In genomic region chr1:28369518-28370219, GRCh38 we compare ENCODE assay signal across 8 cellular contexts. TPM values are rescaled to one million over a fixed set of nuclear protein-coding genes. Genes with fewer than 3 reads are reported as not detected.
A peak's percentile ranks its signal among the peaks of the same experiment; 100 is the strongest.
DNase-seq lines count a peak whose midpoint lies in the region; ATAC-seq and TF ChIP-seq lines count a peak whose summit lies in the region.

PHACTR4 (plus strand) TSS chr1:28369740; CDS start chr1:28407448, 37,708 bp downstream.

- H4K20me1 ChIP-seq in hepatocyte (ENCODE audit: insufficient read depth, poor library complexity, severe bottlenecking), result no peaks in the 10 kb centered on the region

- TF ChIP-seq POLR2A in GM18505 (IDR thresholded peaks at IDR 0.05; ENCODE audit: borderline replicate concordance, extremely low read depth, insufficient read depth, insufficient read length), result peak; percentile 87

- H3K9me2 ChIP-seq in hepatocyte (replicated peaks; ENCODE audit: insufficient read depth), result no peaks in the 10 kb centered on the region

- peaks cover 43% of the 10 kb centered on the region for H3K79me2 ChIP-seq in hepatocyte

- peak within 1 kb of the TSS; percentile 94 for H2AFZ ChIP-seq in hepatocyte

- H3K4me1 ChIP-seq in hepatocyte (ENCODE audit: insufficient read depth) (peaks cover 17% of the 10 kb centered on the region), aorta (ENCODE audit: control insufficient read depth in 1 of 2, insufficient read depth in 2 of 2, low read length in 2 of 2) (peaks cover 3 to 4% of the 10 kb centered on the region in 2 donors)

- peak within 1 kb of the TSS; percentile 97 for H3K27ac ChIP-seq in hepatocyte
- H3K27ac ChIP-seq in aorta (ENCODE audit: low read depth in 1 of 2, low read length in 2 of 2), result peak within 1 kb of the TSS; percentile 31 to 81

- peak within 1 kb of the TSS; percentile 74 for H3K4me2 ChIP-seq in hepatocyte

- no peaks in the 10 kb centered on the region for H3K27me3 ChIP-seq in hepatocyte
- no peaks in the 10 kb centered on the region for H3K27me3 ChIP-seq in aorta (ENCODE audit: control insufficient read depth in 1 of 2, insufficient read depth in 2 of 2, low read length in 1 of 2)

- H3K4me3 ChIP-seq in astrocyte of the cerebellum (ENCODE audit: low read depth, low read length), result peak within 1 kb of the TSS; percentile 91
- peak within 1 kb of the TSS; percentile 44 for H3K4me3 ChIP-seq in hepatocyte
- H3K4me3 ChIP-seq in aorta (ENCODE audit: low read length in 2 of 2), result peak within 1 kb of the TSS; percentile 62 to 77

- in situ Hi-C loops in astrocyte of the cerebellum (cut with HindIII; ENCODE audit: low sequenced_read_pairs), result no loop called here

- TF ChIP-seq CTCF in astrocyte of the cerebellum (IDR thresholded peaks at IDR 0.05; ENCODE audit: low read depth, low read length, missing control alignments), result no peak
- TF ChIP-seq CTCF in hepatocyte (IDR thresholded peaks at IDR 0.05; ENCODE audit: poor library complexity), result no peak

- H3K9me3 ChIP-seq in hepatocyte (ENCODE audit: low read depth) (no peaks in the 10 kb centered on the region), aorta (ENCODE audit: control insufficient read depth, low read length) (no peaks in the 10 kb centered on the region)

- H3K36me3 ChIP-seq in hepatocyte (replicated peaks; ENCODE audit: insufficient read depth, low read depth) (no peaks in the 10 kb centered on the region), aorta (ENCODE audit: control insufficient read depth in 1 of 2, insufficient read depth in 2 of 2, low read length in 1 of 2) (no peaks in the 10 kb centered on the region)

- DNase-seq in NCI-H1930 (lab: John Stamatoyannopoulos, UW) (peak; percentile 94), T1000 (lab: John Stamatoyannopoulos, UW) (peak; percentile 88), astrocyte of the cerebellum (ENCODE audit: low read depth) (peak; percentile 79), hepatocyte (ENCODE audit: low spot score) (peak; percentile 96), renal cortical epithelial cell (ENCODE audit: low read depth) (peak; percentile 84), aorta (peak; percentile 95 to 96)

- intact Hi-C loops in aorta (cut with DNase I), result loop anchor here (10.0 kb wide), 2 partner anchors 135 to 505 kb away; partner anchors contain the start of gene RCC1 (in 1 of the 2)

- ATAC-seq in GM18505 (IDR thresholded peaks at IDR 0.05; ENCODE audit: unreplicated experiment) (peak; percentile 77), HG02938 (IDR thresholded peaks at IDR 0.05; ENCODE audit: unreplicated experiment) (peak; percentile 73), aorta (ENCODE audit: low FRiP score) (peak; percentile 98)

- WGBS in hepatocyte (ENCODE audit: low lambda C conversion rate, missing lambda C conversion rate), result 1% methylated on average over 49 of the region's 60 CpGs
- WGBS in aorta, 2 donors, result 0% methylated on average over 58 to 60 of the region's 60 CpGs

RNA-seq across cellular contexts. Expression of gene PHACTR4, which starts in this region (rescaled TPM):
- total RNA-seq in hepatocyte (18.5 and 21.5 TPM in 2 replicates), renal cortical epithelial cell (9.0 and 29.0 TPM in 2 replicates), aorta (10 to 100 TPM; 32.4 to 38.9 TPM)
- polyA plus RNA-seq in hepatocyte (19.1 and 22.1 TPM in 2 replicates), aorta (10 to 100 TPM; 11.3 to 20.1 TPM)

Comparison
In these comparisons a context has a peak if more than half of its experiments do, and no peak if none do; other contexts are left out.
1. Peak in every context shown above with its lines: DNase-seq, ATAC-seq, H3K4me3 ChIP-seq and H3K27ac ChIP-seq.